ENCODE assay signal across 1 cellular context in the genomic region with DNA sequence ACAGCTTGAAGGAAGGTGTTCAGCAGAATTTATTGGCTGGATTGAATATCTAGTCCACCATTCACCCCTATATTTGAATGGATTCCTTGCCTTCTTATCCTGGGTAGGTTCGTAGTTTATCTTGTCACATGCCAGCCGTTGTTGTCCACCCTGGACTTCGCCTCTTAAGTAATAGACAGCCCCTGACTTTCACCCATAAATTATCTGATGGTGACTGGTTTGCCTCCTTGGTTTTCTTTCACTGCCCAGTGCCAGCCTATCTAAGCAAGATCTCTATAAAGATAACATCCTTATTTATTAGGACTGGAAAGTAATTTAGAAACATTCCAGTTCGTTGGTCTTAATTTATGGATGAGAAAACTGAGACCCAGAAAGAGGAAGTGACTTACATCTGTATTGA.
TF ChIP-seq lines count a peak whose summit lies in the region.

No MANE protein-coding gene starts in this region.

TF ChIP-seq in SK-N-SH, 30 proteins besides CTCF, POLR2A, EP300 and RAD21 (continued from another document):
- no peak for TF ChIP-seq FOSL2 (IDR thresholded peaks at IDR 0.05; ENCODE audit: borderline replicate concordance, low read depth)
- TF ChIP-seq FOXM1 (IDR thresholded peaks at IDR 0.05; ENCODE audit: low read depth), result no peak
